In genomic region chr6:121652223-121652622, GRCh38 we compare ENCODE assay signal across 18 cellular contexts.
DNase-seq lines count a peak whose midpoint lies in the region; ATAC-seq and TF ChIP-seq lines count a peak whose summit lies in the region.
"Had no signal": no experiment of that assay in that cellular context is flagged by ENCODE, and none has a peak within 500 bp of the region (broad histone marks: within the 10 kb centered on the region; RNA-seq: fewer than 3 reads in every experiment).

No MANE protein-coding gene starts in this region.

- no peak overlapping the region for H2AK5ac ChIP-seq in mesendoderm (ENCODE audit: low read length)

- H2BK120ac ChIP-seq in mesendoderm (ENCODE audit: low read depth, low read length): no peak overlapping the region

- H3K9ac ChIP-seq in neural progenitor cell: no peak overlapping the region
- no peak overlapping the region for H3K9ac ChIP-seq in mesendoderm (ENCODE audit: low read length)

- H4K5ac ChIP-seq in mesendoderm (ENCODE audit: low read length): no peak overlapping the region

- no peak overlapping the region for H2BK5ac ChIP-seq in mesendoderm (ENCODE audit: low read length)

- H3K4ac ChIP-seq in mesendoderm (ENCODE audit: low read depth, low read length): no peak overlapping the region

- H3K4me1 ChIP-seq in CD8-positive, alpha-beta T cell (ENCODE audit: insufficient read depth, low read length): peaks cover 26% of the 10 kb centered on the region
- H3K4me1 ChIP-seq in neural progenitor cell (no peaks in the 10 kb centered on the region), mesendoderm (ENCODE audit: control insufficient read depth, low read depth, low read length) (peaks cover 2% of the 10 kb centered on the region)
- H3K4me1 ChIP-seq: body of pancreas, SJCRH30 had no signal

- no peak overlapping the region for H3K56ac ChIP-seq in mesendoderm (ENCODE audit: low read length)

- POLR2A ChIA-PET in CD8-positive, alpha-beta T cell (lab: Charles Lee): no interaction called here

- H3K23ac ChIP-seq in mesendoderm (ENCODE audit: low read length): no peak overlapping the region

- TF ChIP-seq CTCF in CD8-positive, alpha-beta T cell (IDR thresholded peaks at IDR 0.05): no peak
- TF ChIP-seq CTCF in choroid plexus epithelial cell (conservative IDR thresholded peaks at IDR 0.05; ENCODE audit: low read depth, low read length): no peak
- no peak for TF ChIP-seq CTCF in neural progenitor cell (IDR thresholded peaks at IDR 0.05)

- H3K9me3 Mint-ChIP-seq in CD8-positive, alpha-beta T cell: peaks cover 2% of the 10 kb centered on the region
- H3K9me3 Mint-ChIP-seq in neural progenitor cell: peaks cover 2% of the 10 kb centered on the region
- no peaks in the 10 kb centered on the region for H3K9me3 Mint-ChIP-seq in activated T-helper 17 cell treated with anti-CD3 and anti-CD28 coated beads, Interleukin-2, amount 50 U/mL, for 72 hours
- H3K9me3 Mint-ChIP-seq: CD14-positive monocyte, mesothelial cell of epicardium had no signal

- H3K36me3 ChIP-seq in CD8-positive, alpha-beta T cell (ENCODE audit: insufficient read depth, low read length): no peaks in the 10 kb centered on the region
- no peaks in the 10 kb centered on the region for H3K36me3 ChIP-seq in neural progenitor cell
- H3K36me3 ChIP-seq in mesendoderm (ENCODE audit: control insufficient read depth, insufficient read depth, low read length): no peaks in the 10 kb centered on the region
- H3K36me3 ChIP-seq: SJCRH30 had no signal

- no peak overlapping the region for H2BK15ac ChIP-seq in mesendoderm (replicated peaks; ENCODE audit: low read depth)

- no peaks in the 10 kb centered on the region for H3K79me1 ChIP-seq in mesendoderm (ENCODE audit: low read length)

- H2AFZ ChIP-seq in neural progenitor cell (replicated peaks): peak overlapping the region; percentile 30

- H3K79me2 ChIP-seq in neural progenitor cell (ENCODE audit: low read depth): no peaks in the 10 kb centered on the region
- no peaks in the 10 kb centered on the region for H3K79me2 ChIP-seq in mesendoderm (ENCODE audit: control insufficient read depth, insufficient read depth, low read length)

- H3K9me3 ChIP-seq in CD8-positive, alpha-beta T cell (ENCODE audit: low read length): no peaks in the 10 kb centered on the region
- H3K9me3 ChIP-seq in neural progenitor cell (ENCODE audit: low read depth): no peaks in the 10 kb centered on the region
- H3K9me3 ChIP-seq: body of pancreas, SJCRH30 had no signal

- no peaks in the 10 kb centered on the region for H3K27me3 Mint-ChIP-seq in CD8-positive, alpha-beta T cell (ENCODE audit: low read depth)
- H3K27me3 Mint-ChIP-seq in neural progenitor cell (ENCODE audit: insufficient read depth, low read depth): no peaks in the 10 kb centered on the region
- no peaks in the 10 kb centered on the region for H3K27me3 Mint-ChIP-seq in activated T-helper 17 cell treated with anti-CD3 and anti-CD28 coated beads, Interleukin-2, amount 50 U/mL, for 72 hours
- H3K27me3 Mint-ChIP-seq: stimulated activated naive B cell treated with anti-CD40 and anti-IgM and Interleukin-4, amounts not matched to agents 10 μg/mL and 1 μg/mL and 100 μg/mL, for 72 hours had no signal

- no peaks in the 10 kb centered on the region for H3K36me3 Mint-ChIP-seq in CD8-positive, alpha-beta T cell
- no peaks in the 10 kb centered on the region for H3K36me3 Mint-ChIP-seq in neural progenitor cell
- H3K36me3 Mint-ChIP-seq in activated T-helper 17 cell treated with anti-CD3 and anti-CD28 coated beads, Interleukin-2, amount 50 U/mL, for 72 hours (ENCODE audit: low read depth): no peaks in the 10 kb centered on the region
- H3K36me3 Mint-ChIP-seq: CD14-positive monocyte; mesothelial cell of epicardium; stimulated activated naive B cell treated with anti-CD40 and anti-IgM and Interleukin-4, amounts not matched to agents 10 μg/mL and 1 μg/mL and 100 μg/mL, for 72 hours had no signal

- H3K27ac Mint-ChIP-seq in CD8-positive, alpha-beta T cell: peak overlapping the region; percentile 78
- H3K27ac Mint-ChIP-seq in neural progenitor cell: no peak overlapping the region
- H3K27ac Mint-ChIP-seq in activated T-helper 17 cell treated with anti-CD3 and anti-CD28 coated beads, Interleukin-2, amount 50 U/mL, for 72 hours: no peak overlapping the region
- H3K27ac Mint-ChIP-seq: CD14-positive monocyte; stimulated activated naive B cell treated with anti-CD40 and anti-IgM and Interleukin-4, amounts not matched to agents 10 μg/mL and 1 μg/mL and 100 μg/mL, for 72 hours had no signal

- H4K20me1 ChIP-seq in neural progenitor cell (ENCODE audit: low read depth): no peaks in the 10 kb centered on the region

- H3K27me3 ChIP-seq in CD8-positive, alpha-beta T cell (ENCODE audit: insufficient read depth, low read length): no peaks in the 10 kb centered on the region
- no peaks in the 10 kb centered on the region for H3K27me3 ChIP-seq in neural progenitor cell
- H3K27me3 ChIP-seq in mesendoderm (ENCODE audit: insufficient read depth, low read length, poor library complexity): no peaks in the 10 kb centered on the region
- H3K27me3 ChIP-seq: body of pancreas, foreskin keratinocyte, SJCRH30 had no signal

- H3K4me2 ChIP-seq in neural progenitor cell (no peak overlapping the region), mesendoderm (ENCODE audit: low read length) (no peak overlapping the region)

- CTCF ChIA-PET in CD8-positive, alpha-beta T cell (lab: Charles Lee): no interaction called here

- no peak overlapping the region for H3K4me3 ChIP-seq in CD8-positive, alpha-beta T cell (ENCODE audit: low read depth, low read length)
- H3K4me3 ChIP-seq in choroid plexus epithelial cell (ENCODE audit: low read depth, low read length): no peak overlapping the region
- H3K4me3 ChIP-seq in neural progenitor cell: no peak overlapping the region
- H3K4me3 ChIP-seq in mesendoderm (ENCODE audit: low read length): no peak overlapping the region
- H3K4me3 ChIP-seq: body of pancreas, SJCRH30 had no signal

- H3F3A ChIP-seq in neural progenitor cell (ENCODE audit: low read depth): no peaks in the 10 kb centered on the region

- no peak overlapping the region for H3K27ac ChIP-seq in CD8-positive, alpha-beta T cell (ENCODE audit: low read depth, low read length)
- H3K27ac ChIP-seq in neural progenitor cell: no peak overlapping the region
- H3K27ac ChIP-seq in mesendoderm (ENCODE audit: low read depth, low read length): no peak overlapping the region
- H3K27ac ChIP-seq: foreskin keratinocyte, SJCRH30 had no signal

- no peak for ATAC-seq in CD8-positive, alpha-beta T cell
- no peak for ATAC-seq in activated T-helper 17 cell treated with anti-CD3 and anti-CD28 coated beads, Interleukin-2, amount 50 U/mL, for 72 hours (replicated peaks)
- ATAC-seq in GM21723 (IDR thresholded peaks at IDR 0.05; ENCODE audit: unreplicated experiment): no peak
- ATAC-seq: body of pancreas; foreskin keratinocyte; stimulated activated naive B cell treated with anti-CD40 and anti-IgM and Interleukin-4, amounts not matched to agents 10 μg/mL and 1 μg/mL and 100 μg/mL, for 72 hours had no signal

- peak overlapping the region; percentile 33 for H3K4me3 Mint-ChIP-seq in CD8-positive, alpha-beta T cell
- no peak overlapping the region for H3K4me3 Mint-ChIP-seq in neural progenitor cell
- no peak overlapping the region for H3K4me3 Mint-ChIP-seq in activated T-helper 17 cell treated with anti-CD3 and anti-CD28 coated beads, Interleukin-2, amount 50 U/mL, for 72 hours
- H3K4me3 Mint-ChIP-seq: CD14-positive monocyte; mesothelial cell of epicardium; stimulated activated naive B cell treated with anti-CD40 and anti-IgM and Interleukin-4, amounts not matched to agents 10 μg/mL and 1 μg/mL and 100 μg/mL, for 72 hours had no signal

- H3K4me1 Mint-ChIP-seq in CD8-positive, alpha-beta T cell (ENCODE audit: low read depth): peaks cover 40% of the 10 kb centered on the region
- H3K4me1 Mint-ChIP-seq in neural progenitor cell: no peaks in the 10 kb centered on the region
- H3K4me1 Mint-ChIP-seq in activated T-helper 17 cell treated with anti-CD3 and anti-CD28 coated beads, Interleukin-2, amount 50 U/mL, for 72 hours: no peaks in the 10 kb centered on the region
- H3K4me1 Mint-ChIP-seq: stimulated activated naive B cell treated with anti-CD40 and anti-IgM and Interleukin-4, amounts not matched to agents 10 μg/mL and 1 μg/mL and 100 μg/mL, for 72 hours had no signal

- WGBS in mesendoderm (ENCODE audit: extremely low coverage, insufficient coverage, low lambda C conversion rate): no CpG with 5 or more reads among the region's 5 CpGs

- no peak for DNase-seq in CD8-positive, alpha-beta T cell
- DNase-seq in HCEC 1CT (peak; percentile 12), choroid plexus epithelial cell (ENCODE audit: low read depth) (peak; percentile 19), neural progenitor cell (ENCODE audit: low spot score) (no peak), mesendoderm (no peak)
- DNase-seq: activated CD8-positive, alpha-beta memory T cell treated with anti-CD3 and anti-CD28 coated beads for 24 hours; activated effector memory CD4-positive, alpha-beta T cell treated with Interleukin-2 at 50 U/mL for 16 hours; body of pancreas; effector memory CD4-positive, alpha-beta T cell; foreskin keratinocyte; NCI-H146; NCI-H226; SJCRH30; stimulated activated naive B cell treated with anti-CD40 and anti-IgM and Interleukin-4, amounts not matched to agents 10 μg/mL and 1 μg/mL and 100 μg/mL, for 72 hours had no signal

- intact Hi-C loops in CD8-positive, alpha-beta T cell (cut with DNase I, micrococcal nuclease): no loop called here

- no peak overlapping the region for H3K18ac ChIP-seq in mesendoderm (ENCODE audit: low read length)

- H4K8ac ChIP-seq in mesendoderm (ENCODE audit: low read depth, low read length): no peak overlapping the region

Comparison
In these comparisons a context has a peak if more than half of its experiments do, and no peak if none do; other contexts are left out.
1. DNase-seq: peak in HCEC 1CT (single experiment) and choroid plexus epithelial cell (single experiment); none in CD8-positive, alpha-beta T cell (0 of 7), neural progenitor cell (single experiment) and mesendoderm (single experiment).